ENCODE assay signal across 15 cellular contexts in genomic region chr20:17381701-17382100, GRCh38.
"Had no signal": no experiment of that assay in that cellular context is flagged by ENCODE, and none has a peak within 500 bp of the region (broad histone marks: within the 10 kb centered on the region; RNA-seq: fewer than 3 reads in every experiment).

No MANE protein-coding gene starts in this region.

- H3K4me1 Mint-ChIP-seq: naive B cell, neural progenitor cell had no signal

- H3K4me1 ChIP-seq: gastrocnemius medialis, heart right ventricle, neural progenitor cell, spleen had no signal

- H3K27ac ChIP-seq: epithelial cell of prostate, gastrocnemius medialis, heart right ventricle, neural progenitor cell, spleen had no signal

- H3K9me3 Mint-ChIP-seq: brain; dendritic cell treated with granulocyte-macrophage colony-stimulating factor and Interleukin-4, amounts not matched to agents 40 ng/mL and 50 ng/mL, for 4 days; naive B cell; neural progenitor cell; T-helper 2 cell treated with Interferon-gamma antibody and Interleukin-4, amounts not matched to agents 5 μg/mL and 100 μg/mL, for 36 hours had no signal

- H3K9me3 ChIP-seq: gastrocnemius medialis, heart right ventricle, spleen had no signal

- H3K27me3 Mint-ChIP-seq: dendritic cell treated with granulocyte-macrophage colony-stimulating factor and Interleukin-4, amounts not matched to agents 40 ng/mL and 50 ng/mL, for 4 days had no signal

- H3K27me3 ChIP-seq: gastrocnemius medialis, neural progenitor cell had no signal

- DNase-seq: activated CD4-positive, alpha-beta T cell treated with anti-CD3 and anti-CD28 coated beads, Interleukin-2, amount 50 U/mL, for 1 hour; activated CD8-positive, alpha-beta memory T cell treated with anti-CD3 and anti-CD28 coated beads for 24 hours; activated gamma-delta T cell treated with Interleukin-2 at 50 U/mL for 16 hours; amniotic stem cell; effector memory CD4-positive, alpha-beta T cell; gastrocnemius medialis; heart right ventricle; naive B cell; spleen had no signal

- H3K36me3 ChIP-seq: gastrocnemius medialis, heart right ventricle, neural progenitor cell, spleen had no signal

- H3K27ac Mint-ChIP-seq: activated naive CD8-positive, alpha-beta T cell; dendritic cell treated with granulocyte-macrophage colony-stimulating factor and Interleukin-4, amounts not matched to agents 40 ng/mL and 50 ng/mL, for 4 days; naive B cell; neural progenitor cell; T-helper 2 cell treated with Interferon-gamma antibody and Interleukin-4, amounts not matched to agents 5 μg/mL and 100 μg/mL, for 36 hours had no signal

- H3K4me3 Mint-ChIP-seq: activated naive CD8-positive, alpha-beta T cell; brain; dendritic cell treated with granulocyte-macrophage colony-stimulating factor and Interleukin-4, amounts not matched to agents 40 ng/mL and 50 ng/mL, for 4 days; naive B cell; neural progenitor cell; T-helper 2 cell treated with Interferon-gamma antibody and Interleukin-4, amounts not matched to agents 5 μg/mL and 100 μg/mL, for 36 hours had no signal

- H3K36me3 Mint-ChIP-seq: activated naive CD8-positive, alpha-beta T cell; brain; naive B cell; neural progenitor cell had no signal

- H3K4me3 ChIP-seq: gastrocnemius medialis, heart right ventricle, neural progenitor cell, spleen had no signal
